ENCODE assay signal across 18 cellular contexts in the genomic region with DNA sequence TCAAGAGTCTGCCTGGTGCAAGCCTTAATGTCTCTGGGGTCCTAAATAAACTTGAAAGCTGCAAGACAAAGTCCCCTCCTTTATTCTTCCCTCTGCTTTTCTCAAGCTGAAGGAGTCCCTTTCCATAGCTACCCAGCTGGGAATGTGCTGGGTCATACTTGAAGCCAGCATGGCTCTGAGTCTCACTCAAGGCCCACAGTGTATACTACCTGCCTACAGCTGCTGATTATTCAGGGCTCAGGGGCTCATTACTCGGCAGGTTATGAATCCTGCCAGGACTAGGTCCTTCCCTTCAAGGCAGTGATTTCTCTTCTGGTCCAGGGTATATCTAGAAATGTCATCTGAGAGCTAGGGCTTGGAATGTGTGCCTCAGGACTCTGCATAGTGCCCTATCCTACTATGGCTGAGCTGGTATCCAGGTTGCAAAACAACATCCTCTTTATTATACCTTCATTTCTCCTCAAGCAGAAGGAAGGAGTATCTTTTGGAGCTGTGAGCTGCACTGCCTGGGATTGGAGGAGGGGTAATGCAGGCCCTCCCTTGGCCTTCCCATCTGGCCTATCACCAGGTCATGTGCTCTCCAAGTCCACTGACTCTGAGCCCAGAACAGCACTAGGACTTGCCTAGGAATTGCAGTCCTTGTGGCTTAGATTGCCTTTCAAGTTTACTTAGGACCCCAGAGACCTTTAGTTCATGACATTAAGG. TPM values are rescaled to one million over a fixed set of nuclear protein-coding genes. Genes with fewer than 3 reads are reported as not detected.
"Had no signal": no experiment of that assay in that cellular context is flagged by ENCODE, and none has a peak within 500 bp of the region (broad histone marks: within the 10 kb centered on the region; RNA-seq: fewer than 3 reads in every experiment).

No MANE protein-coding gene starts in this region.

- H3K4me1 Mint-ChIP-seq: activated naive CD4-positive, alpha-beta T cell treated with anti-CD3 and anti-CD28 coated beads, Interleukin-2, amount 50 U/mL, for 24 hours had no signal

- H3K27ac Mint-ChIP-seq: activated naive CD4-positive, alpha-beta T cell treated with anti-CD3 and anti-CD28 coated beads, Interleukin-2, amount 50 U/mL, for 24 hours; type B pancreatic cell had no signal

- H3K9me3 ChIP-seq: colonic mucosa, esophagus squamous epithelium, pancreas had no signal

- ATAC-seq: activated T-cell treated with anti-CD3 and anti-CD28 coated beads, Interleukin-2, amount 50 U/mL, for 4 hours; pancreas; stimulated activated naive CD8-positive, alpha-beta T cell treated with anti-CD3 and anti-CD28 coated beads, Interleukin-15, Interleukin-2, amounts not matched to agents 100 U/mL and 50 U/mL, for 24 hours had no signal

- FAIRE-seq: pancreas had no signal

- H3K4me1 ChIP-seq: colonic mucosa, esophagus squamous epithelium, pancreas had no signal

- DNase-seq: activated CD4-positive, alpha-beta T cell treated with anti-CD3 and anti-CD28 coated beads, Interleukin-2, amount 50 U/mL, for 48 hours; activated effector memory CD4-positive, alpha-beta T cell treated with Interleukin-2 at 50 U/mL for 16 hours; activated T-cell treated with anti-CD3 and anti-CD28 coated beads, Interleukin-2, amount 50 U/mL, for 4 hours; caudate nucleus; colonic mucosa; effector CD4-positive, alpha-beta T cell; esophagus squamous epithelium; kidney glomerular epithelial cell; pancreas; retina; stimulated activated CD4-positive, alpha-beta T cell treated with anti-CD3 and anti-CD28 coated beads, Interleukin-15, amount 100 ng/mL, for 24 hours; stimulated activated CD4-positive, alpha-beta T cell treated with anti-CD3 and anti-CD28 coated beads, Interleukin-4, amount 100 ng/mL, for 24 hours; stimulated activated naive CD8-positive, alpha-beta T cell treated with anti-CD3 and anti-CD28 coated beads, Interleukin-15, Interleukin-2, amounts not matched to agents 100 U/mL and 50 U/mL, for 24 hours had no signal

- H3K4me3 Mint-ChIP-seq: activated naive CD4-positive, alpha-beta T cell treated with anti-CD3 and anti-CD28 coated beads, Interleukin-2, amount 50 U/mL, for 24 hours; activated T-cell treated with anti-CD3 and anti-CD28 coated beads, Interleukin-2, amount 50 U/mL, for 4 hours; type B pancreatic cell had no signal

- H3K4me3 ChIP-seq: colonic mucosa, esophagus squamous epithelium, pancreas had no signal

- H3K27me3 Mint-ChIP-seq: activated naive CD4-positive, alpha-beta T cell treated with anti-CD3 and anti-CD28 coated beads, Interleukin-2, amount 50 U/mL, for 24 hours; type B pancreatic cell had no signal

- H3K36me3 Mint-ChIP-seq: type B pancreatic cell had no signal

- H3K27me3 ChIP-seq: colonic mucosa, pancreas had no signal

- H3K27ac ChIP-seq: colonic mucosa, esophagus squamous epithelium, pancreas had no signal

- H3K9me3 Mint-ChIP-seq: activated naive CD4-positive, alpha-beta T cell treated with anti-CD3 and anti-CD28 coated beads, Interleukin-2, amount 50 U/mL, for 24 hours; activated T-cell treated with anti-CD3 and anti-CD28 coated beads, Interleukin-2, amount 50 U/mL, for 4 hours had no signal

RNA-seq across cellular contexts. Expression of a gene that starts 22.3 kb away (rescaled TPM):
- total RNA-seq: fibroblast of villous mesenchyme, skeletal muscle tissue had no signal
- polyA plus RNA-seq: neural cell had no signal
